Comparison of ENCODE assay signal across 1 cellular context in genomic region chr7:157689269-157690057, GRCh38.
TF ChIP-seq lines count a peak whose summit lies in the region.

No MANE protein-coding gene starts in this region.

TF ChIP-seq in H1, 55 proteins besides CTCF, POLR2A, EP300 and RAD21 (continued from another document):
- TF ChIP-seq, protein P1, sequence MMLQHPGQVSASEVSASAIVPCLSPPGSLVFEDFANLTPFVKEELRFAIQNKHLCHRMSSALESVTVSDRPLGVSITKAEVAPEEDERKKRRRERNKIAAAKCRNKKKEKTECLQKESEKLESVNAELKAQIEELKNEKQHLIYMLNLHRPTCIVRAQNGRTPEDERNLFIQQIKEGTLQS (IDR thresholded peaks at IDR 0.05; ENCODE audit: insufficient read depth, low read depth, low read length), result no peak
- TF ChIP-seq, protein P2, sequence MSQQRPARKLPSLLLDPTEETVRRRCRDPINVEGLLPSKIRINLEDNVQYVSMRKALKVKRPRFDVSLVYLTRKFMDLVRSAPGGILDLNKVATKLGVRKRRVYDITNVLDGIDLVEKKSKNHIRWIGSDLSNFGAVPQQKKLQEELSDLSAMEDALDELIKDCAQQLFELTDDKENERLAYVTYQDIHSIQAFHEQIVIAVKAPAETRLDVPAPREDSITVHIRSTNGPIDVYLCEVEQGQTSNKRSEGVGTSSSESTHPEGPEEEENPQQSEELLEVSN (IDR thresholded peaks at IDR 0.05), result peak; percentile 99
- TF ChIP-seq SRF (IDR thresholded peaks at IDR 0.05; ENCODE audit: low read depth, low read length) (peak; percentile 36; the same call in 1 of the 2 replicates), RNF2 (IDR thresholded peaks at IDR 0.05; ENCODE audit: borderline replicate concordance, low read depth, low read length, missing control alignments, poor library complexity, severe bottlenecking) (peak; percentile 91), ASH2L (IDR thresholded peaks at IDR 0.05; ENCODE audit: low read length) (peak; percentile 40), POLR2AphosphoS5 (IDR thresholded peaks at IDR 0.05; ENCODE audit: low read depth, low read length) (no peak), TAF1 (IDR thresholded peaks at IDR 0.05; ENCODE audit: low read depth, low read length) (no peak), SUZ12 (IDR thresholded peaks at IDR 0.05; ENCODE audit: low read length) (peak; percentile 87), SP4 (IDR thresholded peaks at IDR 0.05; ENCODE audit: low read length) (no peak), KDM4A (IDR thresholded peaks at IDR 0.05; ENCODE audit: low read depth, low read length, severe bottlenecking) (peak; percentile 98), MAX (IDR thresholded peaks at IDR 0.05) (peak; percentile 98), CBX5 (IDR thresholded peaks at IDR 0.05; ENCODE audit: low read depth, low read length) (no peak)
